18 cellular contexts compared by ENCODE assay signal in the genomic region with DNA sequence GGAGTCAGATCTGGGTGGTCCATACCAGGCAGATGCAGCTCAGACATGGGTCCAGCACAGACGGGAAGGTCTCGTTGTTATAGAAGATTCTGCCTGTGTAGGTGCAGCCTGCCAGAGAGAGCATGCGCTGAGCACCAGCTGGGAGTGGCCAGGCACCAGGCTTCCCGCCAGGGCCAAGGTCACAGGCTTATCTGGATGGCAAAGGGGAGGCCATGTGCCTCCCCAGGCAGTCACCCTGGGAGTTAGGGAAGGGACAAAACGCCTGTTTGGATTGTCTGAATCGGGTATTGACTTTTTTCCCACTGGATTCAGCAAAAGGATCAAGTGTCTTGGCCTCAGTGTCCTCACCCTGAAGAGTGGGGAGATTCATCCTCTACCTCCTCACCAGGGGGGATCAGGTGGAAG. TPM values are rescaled to one million over a fixed set of nuclear protein-coding genes. Genes with fewer than 3 reads are reported as not detected.
DNase-seq lines count a peak whose midpoint lies in the region; ATAC-seq, FAIRE-seq and TF ChIP-seq lines count a peak whose summit lies in the region.
"Had no signal": no experiment of that assay in that cellular context is flagged by ENCODE, and none has a peak within 500 bp of the region (broad histone marks: within the 10 kb centered on the region; RNA-seq: fewer than 3 reads in every experiment).

No MANE protein-coding gene starts in this region.

- no peak for TF ChIP-seq EP300 in HepG2 (IDR thresholded peaks at IDR 0.05; ENCODE audit: low read depth in 2 of 2, low read length in 2 of 2)
- no peak for TF ChIP-seq EP300 in HepG2 (CRISPR knock-in tag; IDR thresholded peaks at IDR 0.05; ENCODE audit: borderline replicate concordance)

- no peaks in the 10 kb centered on the region for H4K20me1 ChIP-seq in HepG2 (ENCODE audit: insufficient read depth, low read length)

- H3K79me2 ChIP-seq in HepG2 (ENCODE audit: insufficient read depth, low read length), result no peaks in the 10 kb centered on the region

- TF ChIP-seq POLR2A in HepG2 (IDR thresholded peaks at IDR 0.05; ENCODE audit: insufficient read depth in 1 of 2, low read depth in 2 of 2, low read length in 2 of 2) (peak in 1 of 2 experiments; percentile 77; a peak in 2 of 4 replicates), testis (IDR thresholded peaks at IDR 0.05) (no peak)

- H3K27ac Mint-ChIP-seq in WTC11, result no peak overlapping the region
- H3K27ac Mint-ChIP-seq: CD4-positive, alpha-beta T cell had no signal

- CTCF ChIA-PET in WTC11 (lab: Charles Lee) (no interaction called here), HepG2 (lab: Yijun Ruan, JAX; ENCODE audit: low intra/inter-chr PET ratio, low total read pairs) (no interaction called here)

- H3K27me3 Mint-ChIP-seq in WTC11 (ENCODE audit: low read depth), result no peaks in the 10 kb centered on the region
- H3K27me3 Mint-ChIP-seq: CD4-positive, alpha-beta T cell had no signal

- no peaks in the 10 kb centered on the region for H3K9me3 ChIP-seq in HepG2 (ENCODE audit: low read length)
- no peaks in the 10 kb centered on the region for H3K9me3 ChIP-seq in testis

- no TSS peak for BruUV-seq in HepG2 (replicated peaks; lab: Mats Ljungman, UMichigan)

- H3K4me3 Mint-ChIP-seq in WTC11, result no peak overlapping the region
- H3K4me3 Mint-ChIP-seq: CD4-positive, alpha-beta T cell had no signal

- peak overlapping the region; percentile 65 for H3K27ac ChIP-seq in HepG2 (ENCODE audit: extremely low read length, insufficient read depth, low read length)
- no peak overlapping the region for H3K27ac ChIP-seq in testis

- H3K36me3 Mint-ChIP-seq in WTC11, result peaks cover 6% of the 10 kb centered on the region; the same call in 1 of the 2 replicates

- H3K4me3 ChIP-seq in HepG2 (replicated peaks in 1 of 3; ENCODE audit: insufficient read depth in 1 of 3, low read depth in 2 of 3, low read length in 3 of 3), result no peak overlapping the region
- H3K4me3 ChIP-seq in testis, result no peak overlapping the region

- FAIRE-seq in HepG2 (lab: Jason Lieb, UNC), result peak; percentile 83
- FAIRE-seq: H1 had no signal

- H3K36me3 ChIP-seq in HepG2 (replicated peaks in 1 of 2; ENCODE audit: control insufficient read depth in 1 of 2, insufficient read depth in 2 of 2, low read length in 2 of 2) (peaks cover 12 to 41% of the 10 kb centered on the region in 2 experiments), testis (ENCODE audit: low read depth, missing control alignments) (no peaks in the 10 kb centered on the region)

- H3K9me3 Mint-ChIP-seq in WTC11, result no peaks in the 10 kb centered on the region
- H3K9me3 Mint-ChIP-seq: CD4-positive, alpha-beta T cell had no signal

- H3K27me3 ChIP-seq in HepG2 (ENCODE audit: control insufficient read depth in 1 of 2, insufficient read depth in 2 of 2, low read length in 2 of 2), result no peaks in the 10 kb centered on the region
- H3K27me3 ChIP-seq in testis, result no peaks in the 10 kb centered on the region

- intact Hi-C loops in HepG2 (cut with micrococcal nuclease; ENCODE audit: unreplicated experiment) (no loop called here), testis (cut with DNase I; ENCODE audit: low total_unique reads) (no loop called here)

- POLR2A ChIA-PET in WTC11 (lab: Charles Lee), result no interaction called here
- POLR2A ChIA-PET in HepG2 (lab: Yijun Ruan, JAX), result interaction anchor here (0.8 to 1.7 kb wide), 5 partner anchors 22 to 94 kb away, joined by 3 to 5 read pairs (median 3); partner anchors contain the start of genes CYB561A3 and TMEM138

- ATAC-seq in WTC11, result no peak
- peak; percentile 89 for ATAC-seq in HepG2
- ATAC-seq in GM19463 (IDR thresholded peaks at IDR 0.05; ENCODE audit: unreplicated experiment), result no peak
- no peak for ATAC-seq in GM21528 (IDR thresholded peaks at IDR 0.05; ENCODE audit: low FRiP score, unreplicated experiment)

- H3K9ac ChIP-seq in HepG2 (ENCODE audit: insufficient read depth, low read depth, low read length), result no peak overlapping the region; the same call in 1 of the 2 replicates

- WGBS in HepG2 (ENCODE audit: low lambda C conversion rate), result 10% methylated on average over 2 of the region's 6 CpGs
- WGBS in testis, 2 donors, result 47 to 51% methylated on average over 6 of the region's 6 CpGs

- peaks cover 68% of the 10 kb centered on the region for H3K4me1 ChIP-seq in HepG2 (ENCODE audit: insufficient read depth, low read length)
- H3K4me1 ChIP-seq in testis, result no peaks in the 10 kb centered on the region

- H3K4me2 ChIP-seq in HepG2 (ENCODE audit: low read depth, low read length), result peak overlapping the region; percentile 21; the same call in 1 of the 2 replicates

- TF ChIP-seq CTCF in WTC11 (IDR thresholded peaks at IDR 0.05), result no peak
- no peak for TF ChIP-seq CTCF in HepG2 (CRISPR knock-in tag; IDR thresholded peaks at IDR 0.05)
- no peak for TF ChIP-seq CTCF in testis (IDR thresholded peaks at IDR 0.05)

- no peak overlapping the region for H2AFZ ChIP-seq in HepG2 (ENCODE audit: low read length)

- DNase-seq in HuH-7.5 (ENCODE audit: low spot score) (peak; percentile 61), WTC11 (ENCODE audit: low spot score) (no peak), HepG2 (ENCODE audit: low spot score) (peak; percentile 66), testis (peak; percentile 73), cerebellar nuclear complex (lab: John Stamatoyannopoulos, UW) (no peak)
- DNase-seq: ACHN; CD4-positive, alpha-beta T cell; GF-D8; Kasumi-1; NCI-H1417; NCI-H2081 treated with DMSO at 0.1 percent for 48 hours; NCI-H524; RPMI8226 had no signal

- TF ChIP-seq RAD21 in HepG2 (CRISPR knock-in tag; IDR thresholded peaks at IDR 0.05), result no peak

- no peaks in the 10 kb centered on the region for H3K4me1 Mint-ChIP-seq in WTC11

- in situ Hi-C loops in HepG2 (cut with HindIII; ENCODE audit: extremely low pct_ligation_motif_present, low pct_unique_long_range_greater_than_20kb), result no loop called here

RNA-seq across cellular contexts. Expression of gene PGA5, which starts 26.5 kb away (rescaled TPM):
- total RNA-seq in WTC11 (2021) (0.16 to 0.35 TPM (median 0.30 TPM) in 3 replicates), HepG2 (2016; rRNA removed; fragmentation: Illumina TruSeq; extraction: Trizol) (not detected in 2 replicates), testis (under 1 TPM; 0.39 to 0.43 TPM)
- not detected in 2 replicates for total RNA-seq in HepG2 (2016; cell fraction: cytosol; rRNA removed; fragmentation: Illumina TruSeq; extraction: Trizol; ENCODE audit: low read depth)
- total RNA-seq in HepG2 (2016; cell fraction: insoluble cytoplasmic fraction; rRNA removed; fragmentation: Illumina TruSeq; extraction: Trizol), result not detected in 2 replicates
- not detected in 2 replicates for total RNA-seq in HepG2 (2016; cell fraction: membrane; rRNA removed; fragmentation: Illumina TruSeq; extraction: Trizol)
- not detected in 2 replicates for total RNA-seq in HepG2 (2016; cell fraction: nucleus; rRNA removed; fragmentation: Illumina TruSeq; extraction: Trizol)
- polyA plus RNA-seq in HepG2 (2011; rRNA removed) (not detected in 2 replicates), testis (ENCODE audit: insufficient read depth, low read depth, low replicate concordance) (1.5 TPM)
- not detected in 2 replicates for polyA plus RNA-seq in HepG2 (2011; cell fraction: cytosol; rRNA removed)
- polyA plus RNA-seq in HepG2 (2011; cell fraction: nucleus; rRNA removed), result not detected in 2 replicates
- 0.53 and 0.99 TPM in 2 replicates for polyA plus RNA-seq in HepG2 (2012)
- polyA plus RNA-seq in HepG2 (2016; cell fraction: cytosol; fragmentation: Illumina TruSeq; extraction: Trizol; ENCODE audit: low read depth), result not detected in 2 replicates
- polyA plus RNA-seq in HepG2 (2016; cell fraction: insoluble cytoplasmic fraction; fragmentation: Illumina TruSeq; extraction: Trizol; ENCODE audit: low read depth), result not detected in 2 replicates
- polyA plus RNA-seq in HepG2 (2016; cell fraction: membrane; fragmentation: Illumina TruSeq; extraction: Trizol; ENCODE audit: low read depth), result not detected in 2 replicates
- polyA plus RNA-seq in HepG2 (2016; cell fraction: nucleus; fragmentation: Illumina TruSeq; extraction: Trizol; ENCODE audit: insufficient read depth, low read depth), result not detected in 2 replicates
- polyA minus RNA-seq in HepG2 (2011; rRNA and poly(A)+ RNA removed; ENCODE audit: low replicate concordance), result not detected in 2 replicates
- not detected in 2 replicates for polyA minus RNA-seq in HepG2 (2011; cell fraction: cytosol; rRNA and poly(A)+ RNA removed)
- not detected in 2 replicates for polyA minus RNA-seq in HepG2 (2011; cell fraction: nucleus; rRNA and poly(A)+ RNA removed)
- total RNA-seq: CD4-positive, alpha-beta T cell; OCI-LY7; SK-MEL-5 had no signal

RNA-seq across cellular contexts. Expression of gene VWCE, which starts 27.7 kb away (rescaled TPM):
- total RNA-seq in WTC11 (2021) (13.8 to 21.9 TPM (median 17.4 TPM) in 3 replicates), HepG2 (2016; rRNA removed; fragmentation: Illumina TruSeq; extraction: Trizol) (10.4 and 27.6 TPM in 2 replicates), testis (10 to 100 TPM; 11.1 TPM)
- 21.1 and 23.2 TPM in 2 replicates for total RNA-seq in HepG2 (2016; cell fraction: cytosol; rRNA removed; fragmentation: Illumina TruSeq; extraction: Trizol; ENCODE audit: low read depth)
- 9.5 and 29.7 TPM in 2 replicates for total RNA-seq in HepG2 (2016; cell fraction: insoluble cytoplasmic fraction; rRNA removed; fragmentation: Illumina TruSeq; extraction: Trizol)
- 16.2 and 16.5 TPM in 2 replicates for total RNA-seq in HepG2 (2016; cell fraction: membrane; rRNA removed; fragmentation: Illumina TruSeq; extraction: Trizol)
- total RNA-seq in HepG2 (2016; cell fraction: nucleus; rRNA removed; fragmentation: Illumina TruSeq; extraction: Trizol), result 45.6 and 50.3 TPM in 2 replicates
- polyA plus RNA-seq in HepG2 (2011; rRNA removed) (58.3 and 59.7 TPM in 2 replicates), testis (ENCODE audit: insufficient read depth, low read depth, low replicate concordance) (6.6 TPM)
- polyA plus RNA-seq in HepG2 (2011; cell fraction: cytosol; rRNA removed), result 16.1 and 23.9 TPM in 2 replicates
- polyA plus RNA-seq in HepG2 (2011; cell fraction: nucleus; rRNA removed), result 269 and 312 TPM in 2 replicates
- polyA plus RNA-seq in HepG2 (2012), result 91.9 and 92.4 TPM in 2 replicates
- polyA plus RNA-seq in HepG2 (2016; cell fraction: cytosol; fragmentation: Illumina TruSeq; extraction: Trizol; ENCODE audit: low read depth), result 7.3 and 7.8 TPM in 2 replicates
- polyA plus RNA-seq in HepG2 (2016; cell fraction: insoluble cytoplasmic fraction; fragmentation: Illumina TruSeq; extraction: Trizol; ENCODE audit: low read depth), result 16.7 and 20.6 TPM in 2 replicates
- polyA plus RNA-seq in HepG2 (2016; cell fraction: membrane; fragmentation: Illumina TruSeq; extraction: Trizol; ENCODE audit: low read depth), result 11.9 and 13.4 TPM in 2 replicates
- polyA plus RNA-seq in HepG2 (2016; cell fraction: nucleus; fragmentation: Illumina TruSeq; extraction: Trizol; ENCODE audit: insufficient read depth, low read depth), result 214 and 228 TPM in 2 replicates
- 0.94 and 72.8 TPM in 2 replicates for polyA minus RNA-seq in HepG2 (2011; rRNA and poly(A)+ RNA removed; ENCODE audit: low replicate concordance)
- 17.8 and 19.7 TPM in 2 replicates for polyA minus RNA-seq in HepG2 (2011; cell fraction: cytosol; rRNA and poly(A)+ RNA removed)
- 60.5 and 66.8 TPM in 2 replicates for polyA minus RNA-seq in HepG2 (2011; cell fraction: nucleus; rRNA and poly(A)+ RNA removed)

RNA-seq across cellular contexts. Expression of gene PGA4, which starts 45.3 kb away (rescaled TPM):
- 0.32 to 1.3 TPM in 2 of 3 replicates, not detected in the other for total RNA-seq in WTC11 (2021)
- not detected in 2 replicates for total RNA-seq in HepG2 (2016; rRNA removed; fragmentation: Illumina TruSeq; extraction: Trizol)
- total RNA-seq in HepG2 (2016; cell fraction: cytosol; rRNA removed; fragmentation: Illumina TruSeq; extraction: Trizol; ENCODE audit: low read depth), result not detected in 2 replicates
- not detected in 2 replicates for total RNA-seq in HepG2 (2016; cell fraction: insoluble cytoplasmic fraction; rRNA removed; fragmentation: Illumina TruSeq; extraction: Trizol)
- total RNA-seq in HepG2 (2016; cell fraction: membrane; rRNA removed; fragmentation: Illumina TruSeq; extraction: Trizol), result not detected in 2 replicates
- total RNA-seq in HepG2 (2016; cell fraction: nucleus; rRNA removed; fragmentation: Illumina TruSeq; extraction: Trizol), result not detected in 2 replicates
- polyA plus RNA-seq in HepG2 (2011; rRNA removed), result not detected in 2 replicates
- not detected in 2 replicates for polyA plus RNA-seq in HepG2 (2011; cell fraction: cytosol; rRNA removed)
- polyA plus RNA-seq in HepG2 (2011; cell fraction: nucleus; rRNA removed), result not detected in 2 replicates
- 0.17 TPM in 1 of 2 replicates, not detected in the other for polyA plus RNA-seq in HepG2 (2012)
- polyA plus RNA-seq in HepG2 (2016; cell fraction: cytosol; fragmentation: Illumina TruSeq; extraction: Trizol; ENCODE audit: low read depth), result not detected in 2 replicates
- polyA plus RNA-seq in HepG2 (2016; cell fraction: insoluble cytoplasmic fraction; fragmentation: Illumina TruSeq; extraction: Trizol; ENCODE audit: low read depth), result not detected in 2 replicates
- not detected in 2 replicates for polyA plus RNA-seq in HepG2 (2016; cell fraction: membrane; fragmentation: Illumina TruSeq; extraction: Trizol; ENCODE audit: low read depth)
- polyA plus RNA-seq in HepG2 (2016; cell fraction: nucleus; fragmentation: Illumina TruSeq; extraction: Trizol; ENCODE audit: insufficient read depth, low read depth), result not detected in 2 replicates
- 0.04 TPM in 1 of 2 replicates, not detected in the other for polyA minus RNA-seq in HepG2 (2011; rRNA and poly(A)+ RNA removed; ENCODE audit: low replicate concordance)
- polyA minus RNA-seq in HepG2 (2011; cell fraction: cytosol; rRNA and poly(A)+ RNA removed), result not detected in 2 replicates
- polyA minus RNA-seq in HepG2 (2011; cell fraction: nucleus; rRNA and poly(A)+ RNA removed), result not detected in 2 replicates
- under 1 TPM in 1 of 2 donors, not detected in 1; 0.56 TPM for total RNA-seq in testis
- polyA plus RNA-seq in testis (ENCODE audit: insufficient read depth, low read depth, low replicate concordance), result 7.2 TPM
- total RNA-seq: CD4-positive, alpha-beta T cell; H1; OCI-LY7; SK-MEL-5 had no signal

Comparison
In these comparisons a context has a peak if more than half of its experiments do, and no peak if none do; other contexts are left out.
1. DNase-seq: peak in HuH-7.5 (single experiment), HepG2 (single experiment) and testis (single experiment); none in WTC11 (single experiment) and cerebellar nuclear complex (0 of 2).